ENCODE assay signal across 1 cellular context in genomic region chr10:31928531-31929259, GRCh38.
TF ChIP-seq lines count a peak whose summit lies in the region.

TSS of gene ARHGAP12 (minus strand) at chr10:31928831. CDS start at chr10:31908855, 19,976 bp downstream.

TF ChIP-seq in HepG2, 621 proteins besides CTCF, POLR2A, EP300 and RAD21 (continued from another document and continues in another):
- TF ChIP-seq TAF1 (CRISPR knock-in tag; IDR thresholded peaks at IDR 0.05) (peak; percentile 56; the same call in 1 of the 2 replicates), ZNF768 (CRISPR knock-in tag; IDR thresholded peaks at IDR 0.05) (peak; percentile 66), SSRP1 (CRISPR knock-in tag; IDR thresholded peaks at IDR 0.05) (no peak), PRMT3 (CRISPR knock-in tag; IDR thresholded peaks at IDR 0.05; ENCODE audit: borderline replicate concordance, low read depth) (peak; percentile 13; the same call in 1 of the 2 replicates), ZBTB14 (CRISPR knock-in tag; IDR thresholded peaks at IDR 0.05) (peak; percentile 68), ZNF777 (CRISPR knock-in tag; IDR thresholded peaks at IDR 0.05) (peak; percentile 90), ZBTB34 (CRISPR knock-in tag; IDR thresholded peaks at IDR 0.05) (peak; percentile 57; the same call in 1 of the 2 replicates), MED1 (CRISPR knock-in tag; IDR thresholded peaks at IDR 0.05) (peak; percentile 63), TBL1XR1 (IDR thresholded peaks at IDR 0.05; ENCODE audit: borderline replicate concordance, low read length, partially characterized antibody) (peak; percentile 45), HNF4G (IDR thresholded peaks at IDR 0.05; ENCODE audit: borderline replicate concordance, low read depth, low read length) (no peak; the same call in 1 of the 2 replicates), HNF4G (CRISPR knock-in tag; IDR thresholded peaks at IDR 0.05; ENCODE audit: borderline replicate concordance, low read depth) (no peak), HNRNPLL (IDR thresholded peaks at IDR 0.05; ENCODE audit: low read depth, low read length, poor library complexity, severe bottlenecking) (no peak), ZNF574 (CRISPR knock-in tag; IDR thresholded peaks at IDR 0.05) (peak; percentile 51), IKZF4 (CRISPR knock-in tag; IDR thresholded peaks at IDR 0.05; ENCODE audit: borderline replicate concordance, low read depth, not compliant biosample characterization) (peak; percentile 20), ZNF274 (CRISPR knock-in tag; IDR thresholded peaks at IDR 0.05) (peak; percentile 28), THAP11 (CRISPR knock-in tag; IDR thresholded peaks at IDR 0.05) (peak; percentile 62), HDAC1 (CRISPR knock-in tag; IDR thresholded peaks at IDR 0.05) (peak; percentile 74), RELA (CRISPR knock-in tag; IDR thresholded peaks at IDR 0.05) (0 out of 2 replicates have a peak, but pooled peaks have one; percentile 49), ZNF747 (CRISPR knock-in tag; IDR thresholded peaks at IDR 0.05; ENCODE audit: borderline replicate concordance) (peak; percentile 74), EEA1 (CRISPR knock-in tag; IDR thresholded peaks at IDR 0.05; ENCODE audit: borderline replicate concordance) (peak; percentile 79), SAP130 (CRISPR knock-in tag; IDR thresholded peaks at IDR 0.05; ENCODE audit: low read depth) (peak; percentile 80), ZC3H4 (CRISPR knock-in tag; IDR thresholded peaks at IDR 0.05; ENCODE audit: borderline replicate concordance) (0 out of 2 replicates have a peak, but pooled peaks have one; percentile 19), ZNF547 (CRISPR knock-in tag; IDR thresholded peaks at IDR 0.05) (peak; percentile 27; the same call in 1 of the 2 replicates), ZNF564 (CRISPR knock-in tag; IDR thresholded peaks at IDR 0.05) (peak; percentile 91), ZNF776 (CRISPR knock-in tag; IDR thresholded peaks at IDR 0.05) (peak; percentile 85; the same call in 1 of the 2 replicates), ZNF333 (CRISPR knock-in tag; IDR thresholded peaks at IDR 0.05; ENCODE audit: borderline replicate concordance) (0 out of 2 replicates have a peak, but pooled peaks have one; percentile 49), ERF (CRISPR knock-in tag; IDR thresholded peaks at IDR 0.05) (peak; percentile 59; the same call in 1 of the 2 replicates), ZBTB20 (CRISPR knock-in tag; IDR thresholded peaks at IDR 0.05; ENCODE audit: borderline replicate concordance, low read depth) (0 out of 2 replicates have a peak, but pooled peaks have one; percentile 18), HNRNPK (IDR thresholded peaks at IDR 0.05; ENCODE audit: low read depth, low read length, poor library complexity, severe bottlenecking) (no peak), ZNF607 (CRISPR knock-in tag; IDR thresholded peaks at IDR 0.05; ENCODE audit: borderline replicate concordance) (0 out of 2 replicates have a peak, but pooled peaks have one; percentile 35), ZC3H13 (CRISPR knock-in tag; IDR thresholded peaks at IDR 0.05) (0 out of 2 replicates have a peak, but pooled peaks have one; percentile 26), PBX3 (CRISPR knock-in tag; IDR thresholded peaks at IDR 0.05; ENCODE audit: borderline replicate concordance) (0 out of 2 replicates have a peak, but pooled peaks have one; percentile 19), BCL6 (CRISPR knock-in tag; IDR thresholded peaks at IDR 0.05) (peak; percentile 48; the same call in 1 of the 2 replicates), THYN1 (CRISPR knock-in tag; IDR thresholded peaks at IDR 0.05; ENCODE audit: borderline replicate concordance, low read depth) (no peak), ZNF614 (CRISPR knock-in tag; IDR thresholded peaks at IDR 0.05; ENCODE audit: borderline replicate concordance) (0 out of 2 replicates have a peak, but pooled peaks have one; percentile 45), HOXA5 (CRISPR knock-in tag; IDR thresholded peaks at IDR 0.05) (no peak; the same call in none of the 2 replicates), RBFOX2 (IDR thresholded peaks at IDR 0.05; ENCODE audit: low read depth, low read length) (peak; percentile 95)
- TF ChIP-seq, protein P1, sequence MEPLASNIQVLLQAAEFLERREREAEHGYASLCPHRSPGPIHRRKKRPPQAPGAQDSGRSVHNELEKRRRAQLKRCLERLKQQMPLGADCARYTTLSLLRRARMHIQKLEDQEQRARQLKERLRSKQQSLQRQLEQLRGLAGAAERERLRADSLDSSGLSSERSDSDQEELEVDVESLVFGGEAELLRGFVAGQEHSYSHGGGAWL (CRISPR knock-in tag; IDR thresholded peaks at IDR 0.05): peak; percentile 44; the same call in 1 of the 2 replicates
- TF ChIP-seq, protein P2, sequence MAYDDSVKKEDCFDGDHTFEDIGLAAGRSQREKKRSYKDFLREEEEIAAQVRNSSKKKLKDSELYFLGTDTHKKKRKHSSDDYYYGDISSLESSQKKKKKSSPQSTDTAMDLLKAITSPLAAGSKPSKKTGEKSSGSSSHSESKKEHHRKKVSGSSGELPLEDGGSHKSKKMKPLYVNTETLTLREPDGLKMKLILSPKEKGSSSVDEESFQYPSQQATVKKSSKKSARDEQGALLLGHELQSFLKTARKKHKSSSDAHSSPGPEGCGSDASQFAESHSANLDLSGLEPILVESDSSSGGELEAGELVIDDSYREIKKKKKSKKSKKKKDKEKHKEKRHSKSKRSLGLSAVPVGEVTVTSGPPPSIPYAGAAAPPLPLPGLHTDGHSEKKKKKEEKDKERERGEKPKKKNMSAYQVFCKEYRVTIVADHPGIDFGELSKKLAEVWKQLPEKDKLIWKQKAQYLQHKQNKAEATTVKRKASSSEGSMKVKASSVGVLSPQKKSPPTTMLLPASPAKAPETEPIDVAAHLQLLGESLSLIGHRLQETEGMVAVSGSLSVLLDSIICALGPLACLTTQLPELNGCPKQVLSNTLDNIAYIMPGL (CRISPR knock-in tag; IDR thresholded peaks at IDR 0.05; ENCODE audit: borderline replicate concordance in 1 of 2, low read depth in 1 of 2): peak in 1 of 2 experiments; percentile 40; a peak in 1 of 4 replicates
- TF ChIP-seq, protein P3, sequence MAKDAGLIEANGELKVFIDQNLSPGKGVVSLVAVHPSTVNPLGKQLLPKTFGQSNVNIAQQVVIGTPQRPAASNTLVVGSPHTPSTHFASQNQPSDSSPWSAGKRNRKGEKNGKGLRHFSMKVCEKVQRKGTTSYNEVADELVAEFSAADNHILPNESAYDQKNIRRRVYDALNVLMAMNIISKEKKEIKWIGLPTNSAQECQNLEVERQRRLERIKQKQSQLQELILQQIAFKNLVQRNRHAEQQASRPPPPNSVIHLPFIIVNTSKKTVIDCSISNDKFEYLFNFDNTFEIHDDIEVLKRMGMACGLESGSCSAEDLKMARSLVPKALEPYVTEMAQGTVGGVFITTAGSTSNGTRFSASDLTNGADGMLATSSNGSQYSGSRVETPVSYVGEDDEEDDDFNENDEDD (CRISPR knock-in tag; IDR thresholded peaks at IDR 0.05; ENCODE audit: borderline replicate concordance): peak; percentile 47; the same call in 1 of the 2 replicates
- TF ChIP-seq, protein P4, sequence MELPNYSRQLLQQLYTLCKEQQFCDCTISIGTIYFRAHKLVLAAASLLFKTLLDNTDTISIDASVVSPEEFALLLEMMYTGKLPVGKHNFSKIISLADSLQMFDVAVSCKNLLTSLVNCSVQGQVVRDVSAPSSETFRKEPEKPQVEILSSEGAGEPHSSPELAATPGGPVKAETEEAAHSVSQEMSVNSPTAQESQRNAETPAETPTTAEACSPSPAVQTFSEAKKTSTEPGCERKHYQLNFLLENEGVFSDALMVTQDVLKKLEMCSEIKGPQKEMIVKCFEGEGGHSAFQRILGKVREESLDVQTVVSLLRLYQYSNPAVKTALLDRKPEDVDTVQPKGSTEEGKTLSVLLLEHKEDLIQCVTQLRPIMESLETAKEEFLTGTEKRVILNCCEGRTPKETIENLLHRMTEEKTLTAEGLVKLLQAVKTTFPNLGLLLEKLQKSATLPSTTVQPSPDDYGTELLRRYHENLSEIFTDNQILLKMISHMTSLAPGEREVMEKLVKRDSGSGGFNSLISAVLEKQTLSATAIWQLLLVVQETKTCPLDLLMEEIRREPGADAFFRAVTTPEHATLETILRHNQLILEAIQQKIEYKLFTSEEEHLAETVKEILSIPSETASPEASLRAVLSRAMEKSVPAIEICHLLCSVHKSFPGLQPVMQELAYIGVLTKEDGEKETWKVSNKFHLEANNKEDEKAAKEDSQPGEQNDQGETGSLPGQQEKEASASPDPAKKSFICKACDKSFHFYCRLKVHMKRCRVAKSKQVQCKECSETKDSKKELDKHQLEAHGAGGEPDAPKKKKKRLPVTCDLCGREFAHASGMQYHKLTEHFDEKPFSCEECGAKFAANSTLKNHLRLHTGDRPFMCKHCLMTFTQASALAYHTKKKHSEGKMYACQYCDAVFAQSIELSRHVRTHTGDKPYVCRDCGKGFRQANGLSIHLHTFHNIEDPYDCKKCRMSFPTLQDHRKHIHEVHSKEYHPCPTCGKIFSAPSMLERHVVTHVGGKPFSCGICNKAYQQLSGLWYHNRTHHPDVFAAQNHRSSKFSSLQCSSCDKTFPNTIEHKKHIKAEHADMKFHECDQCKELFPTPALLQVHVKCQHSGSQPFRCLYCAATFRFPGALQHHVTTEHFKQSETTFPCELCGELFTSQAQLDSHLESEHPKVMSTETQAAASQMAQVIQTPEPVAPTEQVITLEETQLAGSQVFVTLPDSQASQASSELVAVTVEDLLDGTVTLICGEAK (IDR thresholded peaks at IDR 0.05): no peak
- TF ChIP-seq, protein P4 (CRISPR knock-in tag; IDR thresholded peaks at IDR 0.05): 0 out of 2 replicates have a peak, but pooled peaks have one; percentile 31
